ENCODE assay signal across 3 cellular contexts in the genomic region with DNA sequence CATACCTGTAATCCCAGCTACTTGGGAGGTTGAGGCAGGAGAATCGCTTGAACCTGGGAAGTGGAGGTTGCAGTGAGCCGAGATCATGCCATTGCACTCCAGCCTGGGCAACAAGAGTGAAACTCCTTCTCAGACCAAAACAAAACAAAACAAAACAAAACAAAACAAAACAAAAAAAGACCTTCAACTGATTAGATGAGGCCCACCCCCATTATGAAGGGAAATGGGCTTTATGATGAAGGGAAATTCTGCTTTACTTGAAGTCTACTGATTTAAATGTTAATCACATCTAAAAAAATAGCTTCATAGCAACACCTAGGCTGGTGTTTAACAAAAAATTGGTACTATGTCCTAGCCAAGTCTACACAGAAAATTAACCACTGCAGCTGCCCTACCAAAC. TPM values are rescaled to one million over a fixed set of nuclear protein-coding genes. Genes with fewer than 3 reads are reported as not detected.
"Had no signal": no experiment of that assay in that cellular context is flagged by ENCODE, and none has a peak within 500 bp of the region (broad histone marks: within the 10 kb centered on the region; RNA-seq: fewer than 3 reads in every experiment).

No MANE protein-coding gene starts in this region.

RNA-seq across cellular contexts. Expression of a gene that starts 25.2 kb away (rescaled TPM):
- total RNA-seq: mononuclear cell had no signal
- polyA plus RNA-seq: immature natural killer cell; naive thymus-derived CD4-positive, alpha-beta T cell had no signal
